18 cellular contexts compared by ENCODE assay signal in genomic region chr3:95399580-95399979, GRCh38.
"Had no signal": no experiment of that assay in that cellular context is flagged by ENCODE, and none has a peak within 500 bp of the region (broad histone marks: within the 10 kb centered on the region; RNA-seq: fewer than 3 reads in every experiment).

No MANE protein-coding gene starts in this region.

- H3K4me3 ChIP-seq: colonic mucosa, gastroesophageal sphincter, right atrium auricular region, sigmoid colon, skin epidermis, thoracic aorta, transverse colon had no signal

- H3K27me3 Mint-ChIP-seq: naive thymus-derived CD8-positive, alpha-beta T cell; stimulated activated naive B cell treated with anti-CD40 and anti-IgM and Interleukin-4, amounts not matched to agents 10 μg/mL and 1 μg/mL and 100 μg/mL, for 72 hours; stimulated activated naive CD8-positive, alpha-beta T cell treated with anti-CD3 and anti-CD28 coated beads, Interleukin-15, amount 100 ng/mL, for 72 hours had no signal

- ATAC-seq: esophagus mucosa; gastroesophageal sphincter; left lobe of liver; naive thymus-derived CD8-positive, alpha-beta T cell; stimulated activated naive B cell treated with anti-CD40 and anti-IgM and Interleukin-4, amounts not matched to agents 10 μg/mL and 1 μg/mL and 100 μg/mL, for 72 hours; stimulated activated naive CD8-positive, alpha-beta T cell treated with anti-CD3 and anti-CD28 coated beads, Interleukin-15, amount 100 ng/mL, for 72 hours had no signal

- H3K27me3 ChIP-seq: colonic mucosa, gastroesophageal sphincter, neutrophil, right atrium auricular region, sigmoid colon, transverse colon had no signal

- H3K27ac ChIP-seq: colonic mucosa, gastroesophageal sphincter, neutrophil, right atrium auricular region, sigmoid colon, skin epidermis, thoracic aorta, transverse colon had no signal

- DNase-seq: colonic mucosa; dermis blood vessel endothelial cell; kidney glomerular epithelial cell; mammary epithelial cell; naive thymus-derived CD8-positive, alpha-beta T cell; sigmoid colon; stimulated activated CD4-positive, alpha-beta T cell treated with anti-CD3 and anti-CD28 coated beads, Interleukin-2, amount 100 ng/mL, for 24 hours; stimulated activated CD4-positive, alpha-beta T cell treated with anti-CD3 and anti-CD28 coated beads, Interleukin-4, amount 100 ng/mL, for 4 hours; stimulated activated naive B cell treated with anti-CD40 and anti-IgM and Interleukin-4, amounts not matched to agents 10 μg/mL and 1 μg/mL and 100 μg/mL, for 72 hours; stimulated activated naive CD8-positive, alpha-beta T cell treated with anti-CD3 and anti-CD28 coated beads, Interleukin-15, amount 100 ng/mL, for 72 hours; transverse colon had no signal

- H3K4me1 ChIP-seq: colonic mucosa, gastroesophageal sphincter, right atrium auricular region, sigmoid colon, transverse colon had no signal

- H3K4me1 Mint-ChIP-seq: naive thymus-derived CD8-positive, alpha-beta T cell; stimulated activated naive B cell treated with anti-CD40 and anti-IgM and Interleukin-4, amounts not matched to agents 10 μg/mL and 1 μg/mL and 100 μg/mL, for 72 hours; stimulated activated naive CD8-positive, alpha-beta T cell treated with anti-CD3 and anti-CD28 coated beads, Interleukin-15, amount 100 ng/mL, for 72 hours had no signal

- H3K27ac Mint-ChIP-seq: naive thymus-derived CD8-positive, alpha-beta T cell; stimulated activated naive B cell treated with anti-CD40 and anti-IgM and Interleukin-4, amounts not matched to agents 10 μg/mL and 1 μg/mL and 100 μg/mL, for 72 hours; stimulated activated naive CD8-positive, alpha-beta T cell treated with anti-CD3 and anti-CD28 coated beads, Interleukin-15, amount 100 ng/mL, for 72 hours had no signal

- H3K36me3 ChIP-seq: colonic mucosa, gastroesophageal sphincter, neutrophil, right atrium auricular region, sigmoid colon, thoracic aorta, transverse colon had no signal

- H3K36me3 Mint-ChIP-seq: naive thymus-derived CD8-positive, alpha-beta T cell; stimulated activated naive B cell treated with anti-CD40 and anti-IgM and Interleukin-4, amounts not matched to agents 10 μg/mL and 1 μg/mL and 100 μg/mL, for 72 hours had no signal

- H3K4me3 Mint-ChIP-seq: naive thymus-derived CD8-positive, alpha-beta T cell; stimulated activated naive B cell treated with anti-CD40 and anti-IgM and Interleukin-4, amounts not matched to agents 10 μg/mL and 1 μg/mL and 100 μg/mL, for 72 hours; stimulated activated naive CD8-positive, alpha-beta T cell treated with anti-CD3 and anti-CD28 coated beads, Interleukin-15, amount 100 ng/mL, for 72 hours had no signal

- H3K9me3 ChIP-seq: colonic mucosa, gastroesophageal sphincter, neutrophil, right atrium auricular region, sigmoid colon, thoracic aorta, transverse colon had no signal
